ENCODE assay signal across 17 cellular contexts in genomic region chr9:113428062-113428600, GRCh38.
"Had no signal": no experiment of that assay in that cellular context is flagged by ENCODE, and none has a peak within 500 bp of the region (broad histone marks: within the 10 kb centered on the region; RNA-seq: fewer than 3 reads in every experiment).

No MANE protein-coding gene starts in this region.

- H3K4me3 ChIP-seq: body of pancreas, mucosa of descending colon, right lobe of liver, thyroid gland had no signal

- ATAC-seq: activated CD8-positive, alpha-beta T cell treated with anti-CD3 and anti-CD28 coated beads for 36 hours; activated T-helper 17 cell treated with anti-CD3 and anti-CD28 coated beads, Interleukin-2, amount 50 U/mL, for 72 hours; body of pancreas; left ventricle myocardium superior; mucosa of descending colon; naive thymus-derived CD8-positive, alpha-beta T cell; right lobe of liver had no signal

- H3K4me1 ChIP-seq: body of pancreas, parathyroid adenoma, right lobe of liver, thyroid gland had no signal

- H3K79me2 ChIP-seq: parathyroid adenoma had no signal

- H3K27me3 ChIP-seq: body of pancreas, right lobe of liver, thyroid gland had no signal

- H3K27ac ChIP-seq: body of pancreas, parathyroid adenoma, right lobe of liver, thyroid gland had no signal

- DNase-seq: activated CD4-positive, alpha-beta T cell treated with anti-CD3 and anti-CD28 coated beads, Interleukin-2, amount 10 ng/mL, durations not matched to agents 24 days and 14 days; activated CD8-positive, alpha-beta T cell treated with anti-CD3 and anti-CD28 coated beads for 36 hours; activated naive CD4-positive, alpha-beta T cell; activated naive CD8-positive, alpha-beta T cell treated with anti-CD3 and anti-CD28 coated beads for 36 hours; activated T-cell treated with anti-CD3 and anti-CD28 coated beads, Interleukin-2, amount 50 U/mL, for 1 hour; amniotic stem cell; body of pancreas; immature natural killer cell; left ventricle myocardium superior; mucosa of descending colon; naive thymus-derived CD8-positive, alpha-beta T cell; right lobe of liver; stimulated activated CD8-positive, alpha-beta memory T cell treated with anti-CD3 and anti-CD28 coated beads, Interleukin-4, amount 100 ng/mL, for 48 hours; stimulated activated naive CD4-positive, alpha-beta T cell treated with Interleukin-2 at 50 U/mL for 16 hours; thyroid gland had no signal

- H3K9me3 ChIP-seq: body of pancreas, mucosa of descending colon, right lobe of liver, thyroid gland had no signal

- H3K36me3 ChIP-seq: right lobe of liver, thyroid gland had no signal

- H2AFZ ChIP-seq: parathyroid adenoma had no signal

- H3K9ac ChIP-seq: parathyroid adenoma had no signal
